In the genomic region with DNA sequence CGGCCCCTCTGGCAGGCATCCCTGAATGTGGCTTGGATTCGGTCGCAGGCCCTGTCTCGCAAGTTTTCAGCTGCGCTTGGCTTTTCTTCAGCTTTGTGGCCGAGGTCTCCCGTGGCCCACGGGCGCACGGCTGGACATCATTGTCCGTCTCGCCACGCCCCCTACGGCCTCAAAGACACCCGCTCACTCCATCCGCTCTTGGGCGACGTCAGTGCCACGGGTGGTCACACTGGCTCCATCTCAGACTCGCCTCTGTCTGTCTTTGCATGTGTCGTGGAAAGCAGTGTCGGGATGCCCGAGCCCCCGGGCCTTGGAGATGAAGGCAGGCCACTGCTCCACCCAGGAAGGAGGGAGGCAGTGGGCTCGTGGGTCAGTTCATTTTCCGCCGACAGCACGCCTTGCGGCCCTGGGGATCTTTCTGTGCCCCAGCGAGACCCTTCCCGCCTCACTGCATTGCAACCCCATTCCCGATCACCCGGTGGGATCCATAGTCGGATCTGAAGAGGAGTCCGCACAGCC, we compare ENCODE assay signal across 23 cellular contexts. TPM values are rescaled to one million over a fixed set of nuclear protein-coding genes. Genes with fewer than 3 reads are reported as not detected.
DNase-seq lines count a peak whose midpoint lies in the region; ATAC-seq, FAIRE-seq and TF ChIP-seq lines count a peak whose summit lies in the region.
"Had no signal": no experiment of that assay in that cellular context is flagged by ENCODE, and none has a peak within 500 bp of the region (broad histone marks: within the 10 kb centered on the region; RNA-seq: fewer than 3 reads in every experiment).

No MANE protein-coding gene starts in this region.

- POLR2A ChIA-PET in K562 (lab: Yijun Ruan, JAX): no interaction called here

- intact Hi-C loops in K562 (cut with micrococcal nuclease): no loop called here

- H3K36me3 ChIP-seq in ES-I3 (ENCODE audit: insufficient read depth, low read length): no peaks in the 10 kb centered on the region
- H3K36me3 ChIP-seq in K562 (ENCODE audit: control insufficient read depth, insufficient read depth, low read length): no peaks in the 10 kb centered on the region
- no peaks in the 10 kb centered on the region for H3K36me3 ChIP-seq in suprapubic skin
- H3K36me3 ChIP-seq: BE2C had no signal

- H3K27me3 ChIP-seq in K562 (ENCODE audit: control insufficient read depth in 2 of 2, insufficient read depth in 2 of 2, low read length in 2 of 2): peaks cover 0 to 10% of the 10 kb centered on the region in 2 experiments; a peak in 1 of 5 replicates
- H3K27me3 ChIP-seq in suprapubic skin: no peaks in the 10 kb centered on the region
- H3K27me3 ChIP-seq: BE2C had no signal

- peak; percentile 76 for ATAC-seq in K562
- ATAC-seq: HepG2 had no signal

- no peaks in the 10 kb centered on the region for H3K79me2 ChIP-seq in K562 (ENCODE audit: control insufficient read depth, insufficient read depth, low read length)

- no peaks in the 10 kb centered on the region for H3K9me1 ChIP-seq in K562 (ENCODE audit: control insufficient read depth, insufficient read depth, low read length)

- no peak for TF ChIP-seq POLR2A in K562 (conservative IDR thresholded peaks at IDR 0.05)
- TF ChIP-seq POLR2A in suprapubic skin (IDR thresholded peaks at IDR 0.05): no peak

- BruUV-seq in K562 (replicated peaks; lab: Mats Ljungman, UMichigan): TSS peak; percentile 86

- no peaks in the 10 kb centered on the region for H4K20me1 ChIP-seq in K562 (replicated peaks; ENCODE audit: control insufficient read depth, insufficient read depth, low read length)

- H3K9me3 ChIP-seq in ES-I3 (ENCODE audit: control insufficient read depth, insufficient read depth, low read length) (no peaks in the 10 kb centered on the region), K562 (replicated peaks; ENCODE audit: control insufficient read depth, insufficient read depth, low read depth, low read length) (no peaks in the 10 kb centered on the region), suprapubic skin (no peaks in the 10 kb centered on the region)
- H3K9me3 ChIP-seq: BE2C had no signal

- DNase-seq in NCI-H748 (lab: John Stamatoyannopoulos, UW; ENCODE audit: unreplicated experiment) (peak; percentile 23), NCI-H748 treated with DMSO at 0.1 percent for 48 hours (lab: John Stamatoyannopoulos, UW) (no peak), K562 (ENCODE audit: extremely low read depth in 1 of 4, low spot score in 3 of 4) (peak in 3 of 4 experiments; percentile 20 to 37 (median 36)), suprapubic skin (ENCODE audit: low spot score in 2 of 2) (peak in 1 of 2 donors; percentile 56), globus pallidus (ENCODE audit: low spot score) (no peak), pons (ENCODE audit: low spot score) (no peak)
- DNase-seq: BE2C, Calu3, DMS79 treated with DMSO at 0.1 percent for 48 hours, KBM-7, MV-4-11, NCI-H1105, NCI-H1436 treated with DMSO at 0.1 percent for 48 hours, NCI-H187 treated with DMSO at 0.1 percent for 48 hours, NCI-H2171 treated with DMSO at 0.1 percent for 48 hours, NCI-H345, NCI-H524 had no signal

- peak overlapping the region; percentile 75 for H3K4me2 ChIP-seq in K562 (ENCODE audit: insufficient read depth, low read length)

- TF ChIP-seq CTCF in K562 (IDR thresholded peaks at IDR 0.05 in 2 of 3, conservative IDR thresholded peaks at IDR 0.05 in 1 of 3; ENCODE audit: insufficient read depth in 2 of 3, low read depth in 1 of 3, low read length in 3 of 3) (no peak), suprapubic skin (IDR thresholded peaks at IDR 0.05) (no peak)

- TF ChIP-seq RAD21 in K562 (CRISPR knock-in tag; conservative IDR thresholded peaks at IDR 0.05 in 1 of 2, IDR thresholded peaks at IDR 0.05 in 1 of 2): no peak

- H3K27ac ChIP-seq in K562 (ENCODE audit: extremely low read depth, low read depth, low read length) (no peak overlapping the region), suprapubic skin (no peak overlapping the region)
- H3K27ac ChIP-seq: 22Rv1, RWPE1 had no signal

- H3K4me1 ChIP-seq in ES-I3 (ENCODE audit: insufficient read depth, low read length) (no peaks in the 10 kb centered on the region), K562 (replicated peaks in 1 of 2; ENCODE audit: control insufficient read depth in 2 of 2, insufficient read depth in 2 of 2, low read length in 2 of 2) (peaks cover 0 to 16% of the 10 kb centered on the region in 2 experiments; a peak in 2 of 5 replicates), suprapubic skin (no peaks in the 10 kb centered on the region)
- H3K4me1 ChIP-seq: BE2C had no signal

- H3K4me3 ChIP-seq in K562 (peak overlapping the region; percentile 62), suprapubic skin (peak overlapping the region; percentile 7)

- TF ChIP-seq EP300 in K562 (IDR thresholded peaks at IDR 0.05; ENCODE audit: low read length): no peak
- no peak for TF ChIP-seq EP300 in suprapubic skin (IDR thresholded peaks at IDR 0.05)

- FAIRE-seq in K562 (lab: Jason Lieb, UNC): no peak
- FAIRE-seq: GM18507, H54, HepG2 had no signal

- CTCF ChIA-PET in K562 (lab: Yijun Ruan, JAX; ENCODE audit: low intra/inter-chr PET ratio): no interaction called here

- H3K9ac ChIP-seq in ES-I3 (ENCODE audit: low read depth, low read length) (peak overlapping the region; percentile 51), K562 (ENCODE audit: insufficient read depth in 1 of 2, low read depth in 2 of 2, low read length in 2 of 2) (peak overlapping the region; percentile 54 to 90; a peak in 3 of 4 replicates)

- whole genome bisulfite sequencing in K562 (ENCODE audit: insufficient coverage, low coverage, missing lambda C conversion rate): 5% methylated on average over 16 of the region's 35 CpGs
- over 99% methylated on average over 19 of the region's 35 CpGs for WGBS in suprapubic skin

- in situ Hi-C loops in K562 (cut with MboI): no loop called here

- H2AFZ ChIP-seq in K562 (ENCODE audit: low read depth, low read length): peak overlapping the region; percentile 90

TF ChIP-seq in K562, 482 proteins besides CTCF, POLR2A, EP300 and RAD21 (continues in another document):
- TF ChIP-seq, protein P1, sequence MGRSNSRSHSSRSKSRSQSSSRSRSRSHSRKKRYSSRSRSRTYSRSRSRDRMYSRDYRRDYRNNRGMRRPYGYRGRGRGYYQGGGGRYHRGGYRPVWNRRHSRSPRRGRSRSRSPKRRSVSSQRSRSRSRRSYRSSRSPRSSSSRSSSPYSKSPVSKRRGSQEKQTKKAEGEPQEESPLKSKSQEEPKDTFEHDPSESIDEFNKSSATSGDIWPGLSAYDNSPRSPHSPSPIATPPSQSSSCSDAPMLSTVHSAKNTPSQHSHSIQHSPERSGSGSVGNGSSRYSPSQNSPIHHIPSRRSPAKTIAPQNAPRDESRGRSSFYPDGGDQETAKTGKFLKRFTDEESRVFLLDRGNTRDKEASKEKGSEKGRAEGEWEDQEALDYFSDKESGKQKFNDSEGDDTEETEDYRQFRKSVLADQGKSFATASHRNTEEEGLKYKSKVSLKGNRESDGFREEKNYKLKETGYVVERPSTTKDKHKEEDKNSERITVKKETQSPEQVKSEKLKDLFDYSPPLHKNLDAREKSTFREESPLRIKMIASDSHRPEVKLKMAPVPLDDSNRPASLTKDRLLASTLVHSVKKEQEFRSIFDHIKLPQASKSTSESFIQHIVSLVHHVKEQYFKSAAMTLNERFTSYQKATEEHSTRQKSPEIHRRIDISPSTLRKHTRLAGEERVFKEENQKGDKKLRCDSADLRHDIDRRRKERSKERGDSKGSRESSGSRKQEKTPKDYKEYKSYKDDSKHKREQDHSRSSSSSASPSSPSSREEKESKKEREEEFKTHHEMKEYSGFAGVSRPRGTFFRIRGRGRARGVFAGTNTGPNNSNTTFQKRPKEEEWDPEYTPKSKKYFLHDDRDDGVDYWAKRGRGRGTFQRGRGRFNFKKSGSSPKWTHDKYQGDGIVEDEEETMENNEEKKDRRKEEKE (IDR thresholded peaks at IDR 0.05; ENCODE audit: borderline replicate concordance in 1 of 2, control insufficient read depth in 1 of 2, low read depth in 2 of 2, low read length in 1 of 2): no peak

RNA-seq across cellular contexts. Expression of gene ZNF146, which starts 51.0 kb away (rescaled TPM):
- 59.1 and 134 TPM in 2 replicates for total RNA-seq in K562 (2011; cell fraction: chromatin; rRNA removed; ENCODE audit: low replicate concordance)
- 39.9 and 49.0 TPM in 2 replicates for total RNA-seq in K562 (2011; cell fraction: nucleolus; rRNA removed)
- 83.6 and 109 TPM in 2 replicates for total RNA-seq in K562 (2011; cell fraction: nucleoplasm; rRNA removed)
- total RNA-seq in K562 (2014; rRNA removed) (102 TPM in 2 replicates), K562 (2014; rRNA removed; fragmentation: Illumina TruSeq; extraction: Trizol) (195 and 223 TPM in 2 replicates), K562 (2015; rRNA removed; fragmentation: Illumina TruSeq; extraction: Trizol) (182 and 187 TPM in 2 replicates), K562 (2021) (92.4 and 99.9 TPM in 2 replicates), suprapubic skin (10 to 100 TPM; 60.2 to 70.4 (median 64.3) TPM)
- polyA plus RNA-seq in K562 (2011; rRNA removed) (98.8 and 124 TPM in 2 replicates), K562 (2014; fragmentation: Illumina TruSeq; extraction: Trizol) (146 and 185 TPM in 2 replicates), K562 (2014; fragmentation: Nextera tagmentation; extraction: Ambion mirVana) (100 to 1,000 TPM in 1 of 2 experiments, 10 to 100 TPM in 1; 36.2 to 116 TPM), K562 (2014; rRNA removed) (102 and 107 TPM in 2 replicates)
- polyA plus RNA-seq in K562 (2011; cell fraction: cytosol; rRNA removed): 14.8 and 36.3 TPM in 2 replicates
- 21.8 and 34.3 TPM in 2 replicates for polyA plus RNA-seq in K562 (2011; cell fraction: nucleus; rRNA removed)
- 66.6 and 84.1 TPM in 2 replicates for polyA plus RNA-seq in K562 (2012)
- polyA minus RNA-seq in K562 (2011; rRNA and poly(A)+ RNA removed): 160 and 197 TPM in 2 replicates
- 52.6 and 57.3 TPM in 2 replicates for polyA minus RNA-seq in K562 (2011; cell fraction: cytosol; rRNA and poly(A)+ RNA removed)
- 15.9 and 36.4 TPM in 2 replicates for polyA minus RNA-seq in K562 (2011; cell fraction: nucleus; rRNA and poly(A)+ RNA removed)

RNA-seq across cellular contexts. Expression of gene ZNF565, which starts 51.5 kb away (rescaled TPM):
- 7.4 and 10.8 TPM in 2 replicates for total RNA-seq in K562 (2011; cell fraction: chromatin; rRNA removed; ENCODE audit: low replicate concordance)
- 5.0 and 5.5 TPM in 2 replicates for total RNA-seq in K562 (2011; cell fraction: nucleolus; rRNA removed)
- total RNA-seq in K562 (2011; cell fraction: nucleoplasm; rRNA removed): 4.0 and 5.6 TPM in 2 replicates
- total RNA-seq in K562 (2014; rRNA removed): 1.3 TPM in 2 replicates
- 2.9 and 3.0 TPM in 2 replicates for total RNA-seq in K562 (2014; rRNA removed; fragmentation: Illumina TruSeq; extraction: Trizol)
- total RNA-seq in K562 (2015; rRNA removed; fragmentation: Illumina TruSeq; extraction: Trizol): 2.5 and 3.0 TPM in 2 replicates
- 1.8 TPM in 2 replicates for total RNA-seq in K562 (2021)
- polyA plus RNA-seq in K562 (2011; rRNA removed): 2.6 and 3.2 TPM in 2 replicates
- 0.82 and 1.1 TPM in 2 replicates for polyA plus RNA-seq in K562 (2011; cell fraction: cytosol; rRNA removed)
- polyA plus RNA-seq in K562 (2011; cell fraction: nucleus; rRNA removed): 2.7 and 3.9 TPM in 2 replicates
- polyA plus RNA-seq in K562 (2012): 1.2 and 1.3 TPM in 2 replicates
- polyA plus RNA-seq in K562 (2014; fragmentation: Illumina TruSeq; extraction: Trizol): 1.8 and 2.3 TPM in 2 replicates
- 1 to 10 TPM; 2.6 to 2.7 TPM for polyA plus RNA-seq in K562 (2014; fragmentation: Nextera tagmentation; extraction: Ambion mirVana)
- 1.7 and 2.5 TPM in 2 replicates for polyA plus RNA-seq in K562 (2014; rRNA removed)
- polyA minus RNA-seq in K562 (2011; rRNA and poly(A)+ RNA removed): 4.2 and 5.2 TPM in 2 replicates
- polyA minus RNA-seq in K562 (2011; cell fraction: cytosol; rRNA and poly(A)+ RNA removed): 1.1 and 2.1 TPM in 2 replicates
- polyA minus RNA-seq in K562 (2011; cell fraction: nucleus; rRNA and poly(A)+ RNA removed): 1.2 and 2.3 TPM in 2 replicates
- total RNA-seq in suprapubic skin: 1 to 10 TPM; 3.6 to 9.8 (median 6.2) TPM

Comparison
In these comparisons a context has a peak if more than half of its experiments do, and no peak if none do; other contexts are left out.
1. DNase-seq: peak in NCI-H748 (single experiment) and K562 (3 of 4); none in NCI-H748 treated with DMSO at 0.1 percent for 48 hours (single experiment), globus pallidus (single experiment) and pons (single experiment).